In genomic region chr5:154221371-154221896, GRCh38 we compare ENCODE assay signal across 8 cellular contexts. TPM values are rescaled to one million over a fixed set of nuclear protein-coding genes. Genes with fewer than 3 reads are reported as not detected.
DNase-seq lines count a peak whose midpoint lies in the region; ATAC-seq and TF ChIP-seq lines count a peak whose summit lies in the region.

No MANE protein-coding gene starts in this region.

- peak overlapping the region; percentile 19 for H3K4me3 Mint-ChIP-seq in activated CD4-positive, alpha-beta T cell treated with anti-CD3 and anti-CD28 coated beads for 36 hours

- POLR2A ChIA-PET in activated CD4-positive, alpha-beta T cell treated with anti-CD3 and anti-CD28 coated beads for 36 hours (lab: Charles Lee), result interaction anchor here (0.5 to 0.7 kb wide), 5 partner anchors 14 to 705 kb away, joined by 3 to 7 read pairs (median 5); no protein-coding TSS in a partner anchor

- peak overlapping the region; percentile 25 for H3K4me2 ChIP-seq in parathyroid adenoma (ENCODE audit: low read length)

- CTCF ChIA-PET in activated CD4-positive, alpha-beta T cell treated with anti-CD3 and anti-CD28 coated beads for 36 hours (lab: Charles Lee), result interaction anchor here (0.7 to 1.2 kb wide), 4 partner anchors 10 to 24 kb away, joined by 3 to 4 read pairs (median 4); no protein-coding TSS in a partner anchor

- ATAC-seq in HG03135 (IDR thresholded peaks at IDR 0.05; ENCODE audit: unreplicated experiment) (peak; percentile 72), HG03280 (IDR thresholded peaks at IDR 0.05; ENCODE audit: unreplicated experiment) (no peak)
- peak; percentile 98 for ATAC-seq in activated CD4-positive, alpha-beta T cell treated with anti-CD3 and anti-CD28 coated beads for 36 hours

- H3K36me3 ChIP-seq in parathyroid adenoma (ENCODE audit: control insufficient read depth, insufficient read depth, low read length), result no peaks in the 10 kb centered on the region

- no peak overlapping the region for H3K4me3 ChIP-seq in parathyroid adenoma (ENCODE audit: low read depth, low read length)

- peak overlapping the region; percentile 65 for H3K27ac ChIP-seq in parathyroid adenoma

- peak overlapping the region; percentile 86 for H3K27ac Mint-ChIP-seq in activated CD4-positive, alpha-beta T cell treated with anti-CD3 and anti-CD28 coated beads for 36 hours

- peak overlapping the region; percentile 90 for H2AFZ ChIP-seq in parathyroid adenoma

- peak; percentile 39 for DNase-seq in GF-D8 (lab: John Stamatoyannopoulos, UW)
- DNase-seq in activated CD4-positive, alpha-beta T cell treated with anti-CD3 and anti-CD28 coated beads for 36 hours, result peak; percentile 75
- DNase-seq in effector CD8-positive, alpha-beta T cell (lab: John Stamatoyannopoulos, UW), result peak; percentile 5
- no peak for DNase-seq in NCI-H1930 (lab: John Stamatoyannopoulos, UW)
- no peak for DNase-seq in NCI-H446 treated with DMSO at 0.1 percent for 48 hours (lab: John Stamatoyannopoulos, UW)

- no peaks in the 10 kb centered on the region for H3K27me3 ChIP-seq in parathyroid adenoma (ENCODE audit: control insufficient read depth, insufficient read depth, low read length)

- no peak for TF ChIP-seq CTCF in parathyroid adenoma (IDR thresholded peaks at IDR 0.05)

- H3K4me1 Mint-ChIP-seq in activated CD4-positive, alpha-beta T cell treated with anti-CD3 and anti-CD28 coated beads for 36 hours, result peaks cover 52% of the 10 kb centered on the region

- H3K9me3 Mint-ChIP-seq in activated CD4-positive, alpha-beta T cell treated with anti-CD3 and anti-CD28 coated beads for 36 hours (ENCODE audit: low read depth), result no peaks in the 10 kb centered on the region

- intact Hi-C loops in activated CD4-positive, alpha-beta T cell treated with anti-CD3 and anti-CD28 coated beads for 36 hours (cut with DNase I, micrococcal nuclease), result no loop called here

- peak overlapping the region; percentile 75 for H3K9ac ChIP-seq in parathyroid adenoma

- H3K36me3 Mint-ChIP-seq in activated CD4-positive, alpha-beta T cell treated with anti-CD3 and anti-CD28 coated beads for 36 hours (ENCODE audit: low read depth), result peaks cover 33% of the 10 kb centered on the region

- no peaks in the 10 kb centered on the region for H3K9me3 ChIP-seq in parathyroid adenoma (ENCODE audit: control insufficient read depth, low read length)

- H3K79me2 ChIP-seq in parathyroid adenoma, result no peaks in the 10 kb centered on the region

- H3K27me3 Mint-ChIP-seq in activated CD4-positive, alpha-beta T cell treated with anti-CD3 and anti-CD28 coated beads for 36 hours, result no peaks in the 10 kb centered on the region

- peaks cover 7% of the 10 kb centered on the region for H3K4me1 ChIP-seq in parathyroid adenoma

RNA-seq across cellular contexts. Expression of gene GALNT10, which starts 30.9 kb away (rescaled TPM):
- total RNA-seq in activated CD4-positive, alpha-beta T cell treated with anti-CD3 and anti-CD28 coated beads for 36 hours, result 10 to 100 TPM; 29.9 to 49.1 TPM

Comparison
In these comparisons a context has a peak if more than half of its experiments do, and no peak if none do; other contexts are left out.
1. DNase-seq: peak in GF-D8 (single experiment), activated CD4-positive, alpha-beta T cell treated with anti-CD3 and anti-CD28 coated beads for 36 hours (single experiment) and effector CD8-positive, alpha-beta T cell (single experiment); none in NCI-H1930 (0 of 2) and NCI-H446 treated with DMSO at 0.1 percent for 48 hours (single experiment).